In the genomic region with DNA sequence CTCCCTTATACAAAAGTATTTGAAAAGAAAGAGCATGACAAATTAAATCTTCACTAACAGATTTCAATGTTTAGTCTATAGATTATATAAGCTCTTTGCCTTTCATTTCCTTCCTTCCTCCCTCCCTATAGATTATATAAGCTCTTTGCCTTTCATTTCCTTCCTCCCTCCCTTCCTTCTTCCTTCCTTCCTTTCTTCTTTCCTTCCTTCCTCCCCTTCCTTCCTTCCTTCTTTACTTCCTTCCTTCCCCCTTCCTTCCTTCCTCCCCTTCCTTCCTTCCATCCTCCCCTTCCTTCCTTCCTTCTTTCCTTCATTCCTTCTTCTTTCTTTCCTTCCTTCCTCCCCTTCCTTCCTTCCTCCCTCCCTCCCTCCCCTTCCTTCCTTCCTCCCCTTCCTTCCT, we compare ENCODE assay signal across 32 cellular contexts.
"Had no signal": no experiment of that assay in that cellular context is flagged by ENCODE, and none has a peak within 500 bp of the region (broad histone marks: within the 10 kb centered on the region; RNA-seq: fewer than 3 reads in every experiment).

No MANE protein-coding gene starts in this region.

- H3K9me3 ChIP-seq: ascending aorta, breast epithelium, esophagus muscularis mucosa, gastrocnemius medialis had no signal

- H3K4me1 Mint-ChIP-seq: activated B cell treated with CpG ODN at 0.5 μM for 24 hours; activated naive CD4-positive, alpha-beta T cell treated with anti-CD3 and anti-CD28 coated beads, Interleukin-2, amount 10 ng/mL, durations not matched to agents 7 days and 5 days; T-helper 17 cell had no signal

- H3K36me3 Mint-ChIP-seq: brain had no signal

- H3K4me3 ChIP-seq: ascending aorta, breast epithelium, cardiac muscle cell, coronary artery, dorsolateral prefrontal cortex, esophagus muscularis mucosa, gastrocnemius medialis, heart left ventricle had no signal

- H3K27me3 ChIP-seq: ascending aorta, breast epithelium, cardiac muscle cell, dorsolateral prefrontal cortex, esophagus muscularis mucosa, foreskin keratinocyte, gastrocnemius medialis, heart left ventricle had no signal

- H3K4me3 Mint-ChIP-seq: activated B cell treated with CpG ODN at 0.5 μM for 24 hours; activated naive CD4-positive, alpha-beta T cell treated with anti-CD3 and anti-CD28 coated beads, Interleukin-2, amount 10 ng/mL, durations not matched to agents 7 days and 5 days; activated naive CD8-positive, alpha-beta T cell treated with anti-CD3 and anti-CD28 coated beads, Interleukin-2, amount 10 ng/mL, durations not matched to agents 7 days and 5 days; activated T-cell treated with anti-CD3 and anti-CD28 coated beads, Interleukin-2, amount 50 U/mL, for 24 hours; activated T-cell treated with anti-CD3 and anti-CD28 coated beads, Interleukin-2, amount 50 U/mL, for 72 hours; brain; dendritic cell treated with granulocyte-macrophage colony-stimulating factor and Interleukin-4, amounts not matched to agents 40 ng/mL and 50 ng/mL, for 4 days; T-helper 17 cell; T-helper 2 cell treated with Interferon-gamma antibody and Interleukin-4, amounts not matched to agents 5 μg/mL and 100 μg/mL, for 36 hours had no signal

- H3K27ac ChIP-seq: ascending aorta, breast epithelium, cardiac muscle cell, coronary artery, dorsolateral prefrontal cortex, esophagus muscularis mucosa, foreskin keratinocyte, gastrocnemius medialis, heart left ventricle, WERI-Rb-1 had no signal

- H3K36me3 ChIP-seq: ascending aorta, breast epithelium, cardiac muscle cell, esophagus muscularis mucosa, gastrocnemius medialis, heart left ventricle, WERI-Rb-1 had no signal

- H3K4me1 ChIP-seq: ascending aorta, breast epithelium, esophagus muscularis mucosa, foreskin keratinocyte, gastrocnemius medialis had no signal

- DNase-seq: activated B cell treated with CpG ODN at 0.5 μM for 24 hours; activated CD4-positive, alpha-beta T cell treated with anti-CD3 and anti-CD28 coated beads for 48 hours; activated CD4-positive, alpha-beta T cell treated with anti-CD3 and anti-CD28 coated beads, Interleukin-2, amount 50 U/mL, for 1 hour; activated CD4-positive, alpha-beta T cell treated with anti-CD3 and anti-CD28 coated beads, Interleukin-2, amount 50 U/mL, for 48 hours; activated gamma-delta T cell; activated naive CD4-positive, alpha-beta T cell; activated naive CD4-positive, alpha-beta T cell treated with anti-CD3 and anti-CD28 coated beads, Interleukin-2, amount 10 ng/mL, durations not matched to agents 7 days and 5 days; activated naive CD8-positive, alpha-beta T cell treated with anti-CD3 and anti-CD28 coated beads, Interleukin-2, amount 10 ng/mL, durations not matched to agents 7 days and 5 days; activated T-cell treated with anti-CD3 and anti-CD28 coated beads, Interleukin-2, amount 50 U/mL, for 24 hours; activated T-cell treated with anti-CD3 and anti-CD28 coated beads, Interleukin-2, amount 50 U/mL, for 72 hours; central memory CD4-positive, alpha-beta T cell; dorsolateral prefrontal cortex; effector memory CD4-positive, alpha-beta T cell; erythroblast; foreskin keratinocyte; gastrocnemius medialis; glutamatergic neuron; heart left ventricle; T-helper 1 cell; T-helper 17 cell; T1000; WERI-Rb-1 had no signal

- H3K27me3 Mint-ChIP-seq: activated B cell treated with CpG ODN at 0.5 μM for 24 hours; activated naive CD4-positive, alpha-beta T cell treated with anti-CD3 and anti-CD28 coated beads, Interleukin-2, amount 10 ng/mL, durations not matched to agents 7 days and 5 days; activated naive CD8-positive, alpha-beta T cell treated with anti-CD3 and anti-CD28 coated beads, Interleukin-2, amount 10 ng/mL, durations not matched to agents 7 days and 5 days; activated T-cell treated with anti-CD3 and anti-CD28 coated beads, Interleukin-2, amount 50 U/mL, for 24 hours; brain; dendritic cell treated with granulocyte-macrophage colony-stimulating factor and Interleukin-4, amounts not matched to agents 40 ng/mL and 50 ng/mL, for 4 days; T-helper 17 cell had no signal

- ATAC-seq: activated CD4-positive, CD25-positive, alpha-beta regulatory T cell treated with anti-CD3 and anti-CD28 coated beads, Interleukin-2, amount 50 U/mL, for 24 hours; activated naive CD4-positive, alpha-beta T cell treated with anti-CD3 and anti-CD28 coated beads, Interleukin-2, amount 50 U/mL, for 72 hours; activated T-cell treated with anti-CD3 and anti-CD28 coated beads, Interleukin-2, amount 50 U/mL, for 72 hours; foreskin keratinocyte; gastrocnemius medialis; heart left ventricle; T-helper 17 cell had no signal

- H3K27ac Mint-ChIP-seq: activated B cell treated with CpG ODN at 0.5 μM for 24 hours; activated naive CD4-positive, alpha-beta T cell treated with anti-CD3 and anti-CD28 coated beads, Interleukin-2, amount 50 U/mL, for 72 hours; activated naive CD8-positive, alpha-beta T cell treated with anti-CD3 and anti-CD28 coated beads, Interleukin-2, amount 10 ng/mL, durations not matched to agents 7 days and 5 days; activated T-cell treated with anti-CD3 and anti-CD28 coated beads, Interleukin-2, amount 50 U/mL, for 24 hours; activated T-cell treated with anti-CD3 and anti-CD28 coated beads, Interleukin-2, amount 50 U/mL, for 72 hours; brain; T-helper 17 cell; T-helper 2 cell treated with Interferon-gamma antibody and Interleukin-4, amounts not matched to agents 5 μg/mL and 100 μg/mL, for 36 hours had no signal
